Comparison of ENCODE assay signal across 2 cellular contexts in the genomic region with DNA sequence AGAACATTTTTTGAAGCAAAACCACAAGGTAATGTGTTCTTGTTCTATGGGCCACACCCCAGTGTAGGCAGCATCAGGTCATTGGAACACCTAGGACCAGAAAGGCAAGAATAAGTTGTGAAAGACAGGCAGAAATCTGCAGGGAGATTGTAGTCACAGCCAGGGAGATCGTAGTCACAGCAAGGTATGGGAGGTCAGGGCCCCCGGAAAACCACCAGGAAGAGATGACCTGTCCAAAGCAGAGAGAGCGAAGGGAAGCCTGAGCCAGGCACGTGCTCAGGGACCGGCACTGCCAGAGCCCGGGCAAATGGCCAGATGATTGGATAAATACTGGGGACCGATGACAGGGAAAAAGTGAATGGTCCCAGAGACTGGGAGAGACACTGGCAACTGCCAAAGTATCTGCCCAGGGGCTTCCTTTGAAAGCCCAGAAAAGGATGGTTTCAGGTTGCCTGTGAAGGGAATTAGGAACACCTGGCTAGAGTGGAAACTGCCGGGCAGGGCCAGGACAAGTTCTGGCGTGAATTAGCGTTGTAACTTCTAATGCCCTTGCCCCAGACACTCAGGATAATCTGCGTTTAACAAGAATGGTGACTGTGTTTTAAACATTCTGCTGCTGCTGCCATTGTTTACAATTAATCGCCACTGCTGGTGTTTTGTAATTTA.
TF ChIP-seq lines count a peak whose summit lies in the region.

No MANE protein-coding gene starts in this region.

TF ChIP-seq in GM23338, 12 proteins besides CTCF, POLR2A, EP300 and RAD21 (continues in another document):
- TF ChIP-seq, protein P1, sequence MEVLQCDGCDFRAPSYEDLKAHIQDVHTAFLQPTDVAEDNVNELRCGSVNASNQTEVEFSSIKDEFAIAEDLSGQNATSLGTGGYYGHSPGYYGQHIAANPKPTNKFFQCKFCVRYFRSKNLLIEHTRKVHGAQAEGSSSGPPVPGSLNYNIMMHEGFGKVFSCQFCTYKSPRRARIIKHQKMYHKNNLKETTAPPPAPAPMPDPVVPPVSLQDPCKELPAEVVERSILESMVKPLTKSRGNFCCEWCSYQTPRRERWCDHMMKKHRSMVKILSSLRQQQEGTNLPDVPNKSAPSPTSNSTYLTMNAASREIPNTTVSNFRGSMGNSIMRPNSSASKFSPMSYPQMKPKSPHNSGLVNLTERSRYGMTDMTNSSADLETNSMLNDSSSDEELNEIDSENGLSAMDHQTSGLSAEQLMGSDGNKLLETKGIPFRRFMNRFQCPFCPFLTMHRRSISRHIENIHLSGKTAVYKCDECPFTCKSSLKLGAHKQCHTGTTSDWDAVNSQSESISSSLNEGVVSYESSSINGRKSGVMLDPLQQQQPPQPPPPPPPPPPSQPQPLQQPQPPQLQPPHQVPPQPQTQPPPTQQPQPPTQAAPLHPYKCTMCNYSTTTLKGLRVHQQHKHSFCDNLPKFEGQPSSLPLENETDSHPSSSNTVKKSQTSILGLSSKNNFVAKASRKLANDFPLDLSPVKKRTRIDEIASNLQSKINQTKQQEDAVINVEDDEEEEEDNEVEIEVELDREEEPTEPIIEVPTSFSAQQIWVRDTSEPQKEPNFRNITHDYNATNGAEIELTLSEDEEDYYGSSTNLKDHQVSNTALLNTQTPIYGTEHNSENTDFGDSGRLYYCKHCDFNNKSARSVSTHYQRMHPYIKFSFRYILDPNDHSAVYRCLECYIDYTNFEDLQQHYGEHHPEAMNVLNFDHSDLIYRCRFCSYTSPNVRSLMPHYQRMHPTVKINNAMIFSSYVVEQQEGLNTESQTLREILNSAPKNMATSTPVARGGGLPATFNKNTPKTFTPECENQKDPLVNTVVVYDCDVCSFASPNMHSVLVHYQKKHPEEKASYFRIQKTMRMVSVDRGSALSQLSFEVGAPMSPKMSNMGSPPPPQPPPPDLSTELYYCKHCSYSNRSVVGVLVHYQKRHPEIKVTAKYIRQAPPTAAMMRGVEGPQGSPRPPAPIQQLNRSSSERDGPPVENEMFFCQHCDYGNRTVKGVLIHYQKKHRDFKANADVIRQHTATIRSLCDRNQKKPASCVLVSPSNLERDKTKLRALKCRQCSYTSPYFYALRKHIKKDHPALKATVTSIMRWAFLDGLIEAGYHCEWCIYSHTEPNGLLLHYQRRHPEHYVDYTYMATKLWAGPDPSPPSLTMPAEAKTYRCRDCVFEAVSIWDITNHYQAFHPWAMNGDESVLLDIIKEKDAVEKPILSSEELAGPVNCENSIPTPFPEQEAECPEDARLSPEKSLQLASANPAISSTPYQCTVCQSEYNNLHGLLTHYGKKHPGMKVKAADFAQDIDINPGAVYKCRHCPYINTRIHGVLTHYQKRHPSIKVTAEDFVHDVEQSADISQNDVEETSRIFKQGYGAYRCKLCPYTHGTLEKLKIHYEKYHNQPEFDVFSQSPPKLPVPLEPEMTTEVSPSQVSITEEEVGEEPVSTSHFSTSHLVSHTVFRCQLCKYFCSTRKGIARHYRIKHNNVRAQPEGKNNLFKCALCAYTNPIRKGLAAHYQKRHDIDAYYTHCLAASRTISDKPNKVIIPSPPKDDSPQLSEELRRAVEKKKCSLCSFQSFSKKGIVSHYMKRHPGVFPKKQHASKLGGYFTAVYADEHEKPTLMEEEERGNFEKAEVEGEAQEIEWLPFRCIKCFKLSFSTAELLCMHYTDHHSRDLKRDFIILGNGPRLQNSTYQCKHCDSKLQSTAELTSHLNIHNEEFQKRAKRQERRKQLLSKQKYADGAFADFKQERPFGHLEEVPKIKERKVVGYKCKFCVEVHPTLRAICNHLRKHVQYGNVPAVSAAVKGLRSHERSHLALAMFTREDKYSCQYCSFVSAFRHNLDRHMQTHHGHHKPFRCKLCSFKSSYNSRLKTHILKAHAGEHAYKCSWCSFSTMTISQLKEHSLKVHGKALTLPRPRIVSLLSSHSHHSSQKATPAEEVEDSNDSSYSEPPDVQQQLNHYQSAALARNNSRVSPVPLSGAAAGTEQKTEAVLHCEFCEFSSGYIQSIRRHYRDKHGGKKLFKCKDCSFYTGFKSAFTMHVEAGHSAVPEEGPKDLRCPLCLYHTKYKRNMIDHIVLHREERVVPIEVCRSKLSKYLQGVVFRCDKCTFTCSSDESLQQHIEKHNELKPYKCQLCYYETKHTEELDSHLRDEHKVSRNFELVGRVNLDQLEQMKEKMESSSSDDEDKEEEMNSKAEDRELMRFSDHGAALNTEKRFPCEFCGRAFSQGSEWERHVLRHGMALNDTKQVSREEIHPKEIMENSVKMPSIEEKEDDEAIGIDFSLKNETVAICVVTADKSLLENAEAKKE (CRISPR knock-in tag; IDR thresholded peaks at IDR 0.05): no peak
- TF ChIP-seq, protein P2, sequence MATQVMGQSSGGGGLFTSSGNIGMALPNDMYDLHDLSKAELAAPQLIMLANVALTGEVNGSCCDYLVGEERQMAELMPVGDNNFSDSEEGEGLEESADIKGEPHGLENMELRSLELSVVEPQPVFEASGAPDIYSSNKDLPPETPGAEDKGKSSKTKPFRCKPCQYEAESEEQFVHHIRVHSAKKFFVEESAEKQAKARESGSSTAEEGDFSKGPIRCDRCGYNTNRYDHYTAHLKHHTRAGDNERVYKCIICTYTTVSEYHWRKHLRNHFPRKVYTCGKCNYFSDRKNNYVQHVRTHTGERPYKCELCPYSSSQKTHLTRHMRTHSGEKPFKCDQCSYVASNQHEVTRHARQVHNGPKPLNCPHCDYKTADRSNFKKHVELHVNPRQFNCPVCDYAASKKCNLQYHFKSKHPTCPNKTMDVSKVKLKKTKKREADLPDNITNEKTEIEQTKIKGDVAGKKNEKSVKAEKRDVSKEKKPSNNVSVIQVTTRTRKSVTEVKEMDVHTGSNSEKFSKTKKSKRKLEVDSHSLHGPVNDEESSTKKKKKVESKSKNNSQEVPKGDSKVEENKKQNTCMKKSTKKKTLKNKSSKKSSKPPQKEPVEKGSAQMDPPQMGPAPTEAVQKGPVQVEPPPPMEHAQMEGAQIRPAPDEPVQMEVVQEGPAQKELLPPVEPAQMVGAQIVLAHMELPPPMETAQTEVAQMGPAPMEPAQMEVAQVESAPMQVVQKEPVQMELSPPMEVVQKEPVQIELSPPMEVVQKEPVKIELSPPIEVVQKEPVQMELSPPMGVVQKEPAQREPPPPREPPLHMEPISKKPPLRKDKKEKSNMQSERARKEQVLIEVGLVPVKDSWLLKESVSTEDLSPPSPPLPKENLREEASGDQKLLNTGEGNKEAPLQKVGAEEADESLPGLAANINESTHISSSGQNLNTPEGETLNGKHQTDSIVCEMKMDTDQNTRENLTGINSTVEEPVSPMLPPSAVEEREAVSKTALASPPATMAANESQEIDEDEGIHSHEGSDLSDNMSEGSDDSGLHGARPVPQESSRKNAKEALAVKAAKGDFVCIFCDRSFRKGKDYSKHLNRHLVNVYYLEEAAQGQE (IDR thresholded peaks at IDR 0.05; ENCODE audit: unreplicated experiment): no peak
- TF ChIP-seq EZH2 (IDR thresholded peaks at IDR 0.05; ENCODE audit: low read depth, unreplicated experiment) (no peak), ZNF114 (CRISPR knock-in tag; IDR thresholded peaks at IDR 0.05) (no peak), EZH2phosphoT487 (IDR thresholded peaks at IDR 0.05; ENCODE audit: unreplicated experiment) (no peak), NANOG (IDR thresholded peaks at IDR 0.05; ENCODE audit: borderline replicate concordance) (no peak), STAT1 (IDR thresholded peaks at IDR 0.05; ENCODE audit: unreplicated experiment) (no peak)
- TF ChIP-seq, protein P3, sequence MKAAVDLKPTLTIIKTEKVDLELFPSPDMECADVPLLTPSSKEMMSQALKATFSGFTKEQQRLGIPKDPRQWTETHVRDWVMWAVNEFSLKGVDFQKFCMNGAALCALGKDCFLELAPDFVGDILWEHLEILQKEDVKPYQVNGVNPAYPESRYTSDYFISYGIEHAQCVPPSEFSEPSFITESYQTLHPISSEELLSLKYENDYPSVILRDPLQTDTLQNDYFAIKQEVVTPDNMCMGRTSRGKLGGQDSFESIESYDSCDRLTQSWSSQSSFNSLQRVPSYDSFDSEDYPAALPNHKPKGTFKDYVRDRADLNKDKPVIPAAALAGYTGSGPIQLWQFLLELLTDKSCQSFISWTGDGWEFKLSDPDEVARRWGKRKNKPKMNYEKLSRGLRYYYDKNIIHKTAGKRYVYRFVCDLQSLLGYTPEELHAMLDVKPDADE (IDR thresholded peaks at IDR 0.05): no peak

TF ChIP-seq in H1, 55 proteins besides CTCF, POLR2A, EP300 and RAD21:
- TF ChIP-seq, protein P4, sequence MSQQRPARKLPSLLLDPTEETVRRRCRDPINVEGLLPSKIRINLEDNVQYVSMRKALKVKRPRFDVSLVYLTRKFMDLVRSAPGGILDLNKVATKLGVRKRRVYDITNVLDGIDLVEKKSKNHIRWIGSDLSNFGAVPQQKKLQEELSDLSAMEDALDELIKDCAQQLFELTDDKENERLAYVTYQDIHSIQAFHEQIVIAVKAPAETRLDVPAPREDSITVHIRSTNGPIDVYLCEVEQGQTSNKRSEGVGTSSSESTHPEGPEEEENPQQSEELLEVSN (IDR thresholded peaks at IDR 0.05): peak; percentile 26; the same call in 1 of the 2 replicates
- TF ChIP-seq YY1 (IDR thresholded peaks at IDR 0.05; ENCODE audit: low read depth, low read length): no peak
- no peak for TF ChIP-seq TBP (IDR thresholded peaks at IDR 0.05; ENCODE audit: low read depth, low read length)
- TF ChIP-seq, protein P5, sequence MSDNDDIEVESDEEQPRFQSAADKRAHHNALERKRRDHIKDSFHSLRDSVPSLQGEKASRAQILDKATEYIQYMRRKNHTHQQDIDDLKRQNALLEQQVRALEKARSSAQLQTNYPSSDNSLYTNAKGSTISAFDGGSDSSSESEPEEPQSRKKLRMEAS (IDR thresholded peaks at IDR 0.05): peak; percentile 47
- TF ChIP-seq SAP30 (IDR thresholded peaks at IDR 0.05; ENCODE audit: insufficient read depth, insufficient replicate concordance, low read length): no peak
